In genomic region chr6:52636830-52637229, GRCh38 we compare ENCODE assay signal across 32 cellular contexts.
"Had no signal": no experiment of that assay in that cellular context is flagged by ENCODE, and none has a peak within 500 bp of the region (broad histone marks: within the 10 kb centered on the region; RNA-seq: fewer than 3 reads in every experiment).

No MANE protein-coding gene starts in this region.

- H3K4me3 ChIP-seq: adrenal gland, body of pancreas, esophagus muscularis mucosa, gastrocnemius medialis had no signal

- H3K27ac Mint-ChIP-seq: activated B cell treated with CpG ODN at 0.5 μM for 24 hours; activated CD8-positive, alpha-beta memory T cell treated with anti-CD3 and anti-CD28 coated beads, Interleukin-2, amount 10 ng/mL, durations not matched to agents 7 days and 5 days; activated CD8-positive, alpha-beta T cell treated with anti-CD3 and anti-CD28 coated beads, Interleukin-2, amount 10 ng/mL, durations not matched to agents 7 days and 5 days; activated naive CD4-positive, alpha-beta T cell treated with anti-CD3 and anti-CD28 coated beads for 36 hours; activated naive CD4-positive, alpha-beta T cell treated with anti-CD3 and anti-CD28 coated beads, Interleukin-2, amount 50 U/mL, for 24 hours; activated naive CD8-positive, alpha-beta T cell treated with anti-CD3 and anti-CD28 coated beads for 36 hours; activated naive CD8-positive, alpha-beta T cell treated with anti-CD3 and anti-CD28 coated beads, Interleukin-2, amount 50 U/mL, for 24 hours; activated T-helper 1 cell treated with anti-CD3 and anti-CD28 coated beads, Interleukin-12 subunit alpha, Interleukin-12 subunit beta, Interleukin-2, Interleukin-4 antibody, amounts not matched to agents 30 ng/mL and 10 ng/mL and 1 ng/mL, durations not matched to agents 14 hours and 24 hours and 36 hours; effector memory CD8-positive, alpha-beta T cell; T-helper 17 cell had no signal

- H3K9me3 ChIP-seq: adrenal gland, body of pancreas, esophagus muscularis mucosa, gastrocnemius medialis had no signal

- DNase-seq: activated B cell treated with CpG ODN at 0.5 μM for 24 hours; activated CD4-positive, alpha-beta T cell treated with anti-CD3 and anti-CD28 coated beads for 48 hours; activated CD4-positive, alpha-beta T cell treated with anti-CD3 and anti-CD28 coated beads, Interleukin-2, amount 50 U/mL, for 1 hour; activated CD4-positive, alpha-beta T cell treated with anti-CD3 and anti-CD28 coated beads, Interleukin-2, amount 50 U/mL, for 48 hours; activated CD8-positive, alpha-beta memory T cell treated with anti-CD3 and anti-CD28 coated beads, Interleukin-2, amount 10 ng/mL, durations not matched to agents 7 days and 5 days; activated CD8-positive, alpha-beta memory T cell treated with anti-CD3 and anti-CD28 coated beads, Interleukin-2, amount 50 U/mL, for 4 hours; activated CD8-positive, alpha-beta T cell treated with anti-CD3 and anti-CD28 coated beads, Interleukin-2, amount 10 ng/mL, durations not matched to agents 7 days and 5 days; activated effector memory CD4-positive, alpha-beta T cell treated with anti-CD3 and anti-CD28 coated beads, Interleukin-2, amount 50 U/mL, for 16 hours; activated naive CD4-positive, alpha-beta T cell treated with anti-CD3 and anti-CD28 coated beads for 36 hours; activated naive CD8-positive, alpha-beta T cell treated with anti-CD3 and anti-CD28 coated beads for 36 hours; activated naive CD8-positive, alpha-beta T cell treated with anti-CD3 and anti-CD28 coated beads, Interleukin-2, amount 50 U/mL, for 24 hours; activated T-cell treated with anti-CD3 and anti-CD28 coated beads, Interleukin-2, amount 50 U/mL, for 1 hour; activated T-cell treated with anti-CD3 and anti-CD28 coated beads, Interleukin-2, amount 50 U/mL, for 48 hours; adrenal gland; amygdala; aorta; body of pancreas; caudate nucleus; cortex of kidney; dermis blood vessel endothelial cell; effector CD4-positive, alpha-beta T cell; effector memory CD8-positive, alpha-beta T cell; erythroblast; foreskin keratinocyte; gastrocnemius medialis; glutamatergic neuron; T-helper 17 cell; T1000; WERI-Rb-1 had no signal

- ATAC-seq: activated CD8-positive, alpha-beta memory T cell treated with anti-CD3 and anti-CD28 coated beads, Interleukin-2, amount 10 ng/mL, durations not matched to agents 7 days and 5 days; activated CD8-positive, alpha-beta T cell treated with anti-CD3 and anti-CD28 coated beads, Interleukin-2, amount 10 ng/mL, durations not matched to agents 7 days and 5 days; activated naive CD8-positive, alpha-beta T cell treated with anti-CD3 and anti-CD28 coated beads, Interleukin-2, amount 50 U/mL, for 24 hours; body of pancreas; effector memory CD8-positive, alpha-beta T cell; foreskin keratinocyte; gastrocnemius medialis; T-helper 17 cell had no signal

- H3K4me3 Mint-ChIP-seq: activated B cell treated with CpG ODN at 0.5 μM for 24 hours; activated CD8-positive, alpha-beta memory T cell treated with anti-CD3 and anti-CD28 coated beads, Interleukin-2, amount 10 ng/mL, durations not matched to agents 7 days and 5 days; activated CD8-positive, alpha-beta T cell treated with anti-CD3 and anti-CD28 coated beads, Interleukin-2, amount 10 ng/mL, durations not matched to agents 7 days and 5 days; activated naive CD4-positive, alpha-beta T cell treated with anti-CD3 and anti-CD28 coated beads for 36 hours; activated naive CD4-positive, alpha-beta T cell treated with anti-CD3 and anti-CD28 coated beads, Interleukin-2, amount 50 U/mL, for 24 hours; activated naive CD8-positive, alpha-beta T cell treated with anti-CD3 and anti-CD28 coated beads for 36 hours; activated naive CD8-positive, alpha-beta T cell treated with anti-CD3 and anti-CD28 coated beads, Interleukin-2, amount 50 U/mL, for 24 hours; activated T-helper 1 cell treated with anti-CD3 and anti-CD28 coated beads, Interleukin-12 subunit alpha, Interleukin-12 subunit beta, Interleukin-2, Interleukin-4 antibody, amounts not matched to agents 30 ng/mL and 10 ng/mL and 1 ng/mL, durations not matched to agents 14 hours and 24 hours and 36 hours; effector memory CD8-positive, alpha-beta T cell; T-helper 17 cell had no signal

- H3K4me1 ChIP-seq: adrenal gland, foreskin keratinocyte, gastrocnemius medialis had no signal

- H3K4me1 Mint-ChIP-seq: activated B cell treated with CpG ODN at 0.5 μM for 24 hours had no signal

- H3K27ac ChIP-seq: adrenal gland, body of pancreas, esophagus muscularis mucosa, foreskin keratinocyte, gastrocnemius medialis, WERI-Rb-1 had no signal

- H3K36me3 ChIP-seq: adrenal gland, esophagus muscularis mucosa, gastrocnemius medialis, WERI-Rb-1 had no signal

- H3K9me3 Mint-ChIP-seq: activated B cell treated with CpG ODN at 0.5 μM for 24 hours; activated naive CD4-positive, alpha-beta T cell treated with anti-CD3 and anti-CD28 coated beads for 36 hours; activated naive CD4-positive, alpha-beta T cell treated with anti-CD3 and anti-CD28 coated beads, Interleukin-2, amount 50 U/mL, for 24 hours; activated naive CD8-positive, alpha-beta T cell treated with anti-CD3 and anti-CD28 coated beads for 36 hours; activated naive CD8-positive, alpha-beta T cell treated with anti-CD3 and anti-CD28 coated beads, Interleukin-2, amount 50 U/mL, for 24 hours; activated T-helper 1 cell treated with anti-CD3 and anti-CD28 coated beads, Interleukin-12 subunit alpha, Interleukin-12 subunit beta, Interleukin-2, Interleukin-4 antibody, amounts not matched to agents 30 ng/mL and 10 ng/mL and 1 ng/mL, durations not matched to agents 14 hours and 24 hours and 36 hours; effector memory CD8-positive, alpha-beta T cell had no signal

- H3K27me3 ChIP-seq: adrenal gland, body of pancreas, gastrocnemius medialis had no signal

- H3K36me3 Mint-ChIP-seq: activated CD8-positive, alpha-beta memory T cell treated with anti-CD3 and anti-CD28 coated beads, Interleukin-2, amount 10 ng/mL, durations not matched to agents 7 days and 5 days; activated naive CD4-positive, alpha-beta T cell treated with anti-CD3 and anti-CD28 coated beads, Interleukin-2, amount 50 U/mL, for 24 hours; activated naive CD8-positive, alpha-beta T cell treated with anti-CD3 and anti-CD28 coated beads for 36 hours had no signal
